In the genomic region with DNA sequence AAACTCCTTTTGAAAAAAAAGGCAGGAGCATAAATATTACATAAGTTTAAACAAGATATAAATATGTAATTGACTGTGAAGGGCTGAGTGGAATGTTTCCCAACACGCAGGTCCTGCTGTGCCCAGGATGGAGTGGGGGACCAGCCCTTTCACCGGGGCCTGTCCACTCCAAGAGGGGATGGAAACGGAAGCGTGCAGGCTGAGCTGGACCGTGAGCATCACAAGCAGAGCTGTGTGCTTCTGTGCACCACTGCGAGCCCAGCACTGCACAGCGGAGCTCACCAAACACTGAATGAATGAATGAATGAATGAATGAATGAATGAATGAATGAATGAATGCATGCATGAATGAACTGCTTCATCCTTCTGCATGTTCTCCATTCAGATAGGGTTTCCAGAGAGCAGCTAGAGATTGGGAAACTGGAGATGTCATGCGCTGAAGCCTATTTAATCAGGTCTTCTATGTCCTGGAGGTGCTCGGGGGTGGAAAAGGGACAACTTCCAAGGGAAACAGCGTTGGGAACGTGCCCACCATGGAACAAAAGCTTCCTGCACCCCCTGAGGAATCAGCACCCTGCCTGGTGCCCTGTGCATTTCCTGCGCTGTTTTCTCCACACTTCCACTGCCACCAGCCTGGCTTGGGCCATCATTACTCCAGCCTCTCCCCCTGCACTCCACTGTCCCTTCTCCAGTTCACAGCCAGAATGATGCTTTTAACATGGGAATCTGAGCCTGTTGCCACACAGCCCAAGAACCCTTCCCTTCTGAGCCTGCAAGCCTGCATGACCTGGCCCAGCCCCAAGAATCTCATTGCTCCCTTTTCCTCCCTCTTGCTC, we compare ENCODE assay signal across 21 cellular contexts.
"Had no signal": no experiment of that assay in that cellular context is flagged by ENCODE, and none has a peak within 500 bp of the region (broad histone marks: within the 10 kb centered on the region; RNA-seq: fewer than 3 reads in every experiment).

No MANE protein-coding gene starts in this region.

- H3K4me1 Mint-ChIP-seq: mesothelial cell of epicardium; stimulated activated effector memory CD8-positive, alpha-beta T cell treated with anti-CD3 and anti-CD28 coated beads, Interleukin-12 subunit alpha, Interleukin-12 subunit beta, amount 100 ng/mL, for 72 hours had no signal

- H3K36me3 Mint-ChIP-seq: activated naive CD8-positive, alpha-beta T cell treated with anti-CD3 and anti-CD28 coated beads, Interleukin-2, amount 10 ng/mL, durations not matched to agents 7 days and 5 days; mesothelial cell of epicardium; naive thymus-derived CD8-positive, alpha-beta T cell; stimulated activated effector memory CD8-positive, alpha-beta T cell treated with anti-CD3 and anti-CD28 coated beads, Interleukin-12 subunit alpha, Interleukin-12 subunit beta, amount 100 ng/mL, for 72 hours had no signal

- H3K27me3 ChIP-seq: ovary, testis, vagina had no signal

- DNase-seq: activated CD4-positive, alpha-beta T cell treated with anti-CD3 and anti-CD28 coated beads, Interleukin-2, amount 10 ng/mL, durations not matched to agents 7 days and 5 days; activated CD4-positive, CD25-positive, alpha-beta regulatory T cell treated with anti-CD3 and anti-CD28 coated beads, Interleukin-2, amount 50 U/mL, for 72 hours; activated naive CD4-positive, alpha-beta T cell treated with anti-CD3 and anti-CD28 coated beads for 36 hours; activated naive CD8-positive, alpha-beta T cell treated with anti-CD3 and anti-CD28 coated beads, Interleukin-2, amount 10 ng/mL, durations not matched to agents 7 days and 5 days; activated T-cell treated with anti-CD3 and anti-CD28 coated beads, Interleukin-2, amount 50 U/mL, for 48 hours; amygdala; effector CD4-positive, alpha-beta T cell; erythroblast; foreskin keratinocyte; kidney; naive thymus-derived CD8-positive, alpha-beta T cell; ovary; stimulated activated CD4-positive, alpha-beta T cell treated with anti-CD3 and anti-CD28 coated beads, Interleukin-12 subunit alpha, Interleukin-12 subunit beta, amount 100 ng/mL, for 4 hours; testis; trophoblast cell; WERI-Rb-1 had no signal

- H3K27ac Mint-ChIP-seq: activated CD4-positive, alpha-beta T cell treated with anti-CD3 and anti-CD28 coated beads, Interleukin-2, amount 10 ng/mL, durations not matched to agents 7 days and 5 days; activated naive CD4-positive, alpha-beta T cell treated with anti-CD3 and anti-CD28 coated beads for 36 hours; activated naive CD8-positive, alpha-beta T cell treated with anti-CD3 and anti-CD28 coated beads, Interleukin-2, amount 10 ng/mL, durations not matched to agents 7 days and 5 days; dendritic cell treated with granulocyte-macrophage colony-stimulating factor and Interleukin-4, amounts not matched to agents 40 ng/mL and 50 ng/mL, for 4 days; mesothelial cell of epicardium; naive thymus-derived CD8-positive, alpha-beta T cell; stimulated activated effector memory CD8-positive, alpha-beta T cell treated with anti-CD3 and anti-CD28 coated beads, Interleukin-12 subunit alpha, Interleukin-12 subunit beta, amount 100 ng/mL, for 72 hours had no signal

- FAIRE-seq: kidney had no signal

- H3K4me3 ChIP-seq: ovary, prostate gland, testis, vagina had no signal

- H3K27ac ChIP-seq: foreskin keratinocyte, ovary, prostate gland, testis, vagina, WERI-Rb-1 had no signal

- H3K4me1 ChIP-seq: prostate gland had no signal

- H3K9me3 ChIP-seq: ovary, prostate gland, testis, vagina had no signal

- ATAC-seq: foreskin keratinocyte; naive thymus-derived CD8-positive, alpha-beta T cell; stimulated activated effector memory CD8-positive, alpha-beta T cell treated with anti-CD3 and anti-CD28 coated beads, Interleukin-12 subunit alpha, Interleukin-12 subunit beta, amount 100 ng/mL, for 72 hours had no signal

- H3K36me3 ChIP-seq: ovary, prostate gland, vagina, WERI-Rb-1 had no signal

- H3K9me3 Mint-ChIP-seq: activated CD4-positive, alpha-beta T cell treated with anti-CD3 and anti-CD28 coated beads, Interleukin-2, amount 10 ng/mL, durations not matched to agents 7 days and 5 days; activated naive CD4-positive, alpha-beta T cell treated with anti-CD3 and anti-CD28 coated beads for 36 hours; activated naive CD8-positive, alpha-beta T cell treated with anti-CD3 and anti-CD28 coated beads, Interleukin-2, amount 10 ng/mL, durations not matched to agents 7 days and 5 days; dendritic cell treated with granulocyte-macrophage colony-stimulating factor and Interleukin-4, amounts not matched to agents 40 ng/mL and 50 ng/mL, for 4 days; mesothelial cell of epicardium; stimulated activated effector memory CD8-positive, alpha-beta T cell treated with anti-CD3 and anti-CD28 coated beads, Interleukin-12 subunit alpha, Interleukin-12 subunit beta, amount 100 ng/mL, for 72 hours had no signal

- H3K4me3 Mint-ChIP-seq: activated CD4-positive, alpha-beta T cell treated with anti-CD3 and anti-CD28 coated beads, Interleukin-2, amount 10 ng/mL, durations not matched to agents 7 days and 5 days; activated naive CD4-positive, alpha-beta T cell treated with anti-CD3 and anti-CD28 coated beads for 36 hours; activated naive CD8-positive, alpha-beta T cell treated with anti-CD3 and anti-CD28 coated beads, Interleukin-2, amount 10 ng/mL, durations not matched to agents 7 days and 5 days; dendritic cell treated with granulocyte-macrophage colony-stimulating factor and Interleukin-4, amounts not matched to agents 40 ng/mL and 50 ng/mL, for 4 days; mesothelial cell of epicardium; naive thymus-derived CD8-positive, alpha-beta T cell; stimulated activated effector memory CD8-positive, alpha-beta T cell treated with anti-CD3 and anti-CD28 coated beads, Interleukin-12 subunit alpha, Interleukin-12 subunit beta, amount 100 ng/mL, for 72 hours had no signal
